Comparison of ENCODE assay signal across 2 cellular contexts in the genomic region with DNA sequence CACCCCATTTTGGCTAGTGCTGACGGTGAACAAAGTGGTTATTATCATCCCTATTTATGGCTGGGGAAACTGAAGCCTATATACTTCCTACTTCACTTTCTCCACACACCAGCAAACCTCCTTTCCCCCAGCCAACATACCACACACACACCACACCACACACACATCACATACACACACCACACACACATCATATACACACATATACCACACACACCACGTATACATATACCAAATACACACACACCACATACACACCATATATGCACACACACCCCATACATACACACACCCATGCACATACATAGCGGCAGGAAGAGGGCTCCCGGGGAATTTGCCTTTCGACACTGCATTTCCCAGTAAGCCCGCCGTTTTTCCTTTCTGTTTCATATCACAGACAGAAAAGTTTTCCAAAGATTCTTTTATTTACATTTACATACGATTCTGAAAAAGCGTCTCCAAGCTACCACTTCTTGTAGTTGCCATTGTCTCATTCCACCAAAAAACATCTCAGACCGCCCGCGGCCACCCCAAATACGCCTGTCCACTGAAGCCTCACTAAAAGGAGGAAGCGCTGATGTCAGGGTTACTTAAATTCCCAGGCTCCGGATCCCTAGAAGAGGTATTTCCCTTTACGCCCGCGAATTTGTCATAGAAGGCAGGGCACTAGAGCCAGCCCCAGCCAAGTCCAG.
A peak's percentile ranks its signal among the peaks of the same experiment; 100 is the strongest.
TF ChIP-seq lines count a peak whose summit lies in the region.

No MANE protein-coding gene starts in this region.

TF ChIP-seq in HEK293, 187 proteins besides CTCF, POLR2A, EP300 and RAD21 (continued from another document and continues in another):
- TF ChIP-seq ZNF148 (tag by site-specific recombination; IDR thresholded peaks at IDR 0.05; ENCODE audit: borderline replicate concordance) (no peak), ZXDB (tag by site-specific recombination; IDR thresholded peaks at IDR 0.05) (no peak), SCRT1 (tag by site-specific recombination; IDR thresholded peaks at IDR 0.05; ENCODE audit: borderline replicate concordance) (no peak), ZNF202 (tag by site-specific recombination; IDR thresholded peaks at IDR 0.05; ENCODE audit: borderline replicate concordance) (no peak), ZNF624 (tag by site-specific recombination; IDR thresholded peaks at IDR 0.05) (no peak), ZNF544 (tag by site-specific recombination; IDR thresholded peaks at IDR 0.05) (no peak), GLI2 (tag by site-specific recombination; IDR thresholded peaks at IDR 0.05; ENCODE audit: borderline replicate concordance, low read depth) (no peak), ZNF76 (tag by site-specific recombination; IDR thresholded peaks at IDR 0.05; ENCODE audit: borderline replicate concordance, low read depth) (peak; percentile 46; the same call in 1 of the 2 replicates), WT1 (tag by site-specific recombination; IDR thresholded peaks at IDR 0.05) (no peak), TRIM28 (IDR thresholded peaks at IDR 0.05; ENCODE audit: borderline replicate concordance, low read length) (peak; percentile 60; the same call in 1 of the 2 replicates), ZFP37 (tag by site-specific recombination; IDR thresholded peaks at IDR 0.05) (peak; percentile 80; the same call in 1 of the 2 replicates), HOXD13 (CRISPR knock-in tag; IDR thresholded peaks at IDR 0.05; ENCODE audit: borderline replicate concordance) (no peak), ZNF521 (tag by site-specific recombination; IDR thresholded peaks at IDR 0.05) (no peak), FEZF1 (tag by site-specific recombination; IDR thresholded peaks at IDR 0.05) (0 out of 2 replicates have a peak, but pooled peaks have one; percentile 22), MEIS1 (CRISPR knock-in tag; IDR thresholded peaks at IDR 0.05; ENCODE audit: borderline replicate concordance) (no peak), ZBTB1 (tag by site-specific recombination; IDR thresholded peaks at IDR 0.05) (no peak), HOXA7 (CRISPR knock-in tag; IDR thresholded peaks at IDR 0.05; ENCODE audit: borderline replicate concordance) (no peak), ZNF658 (tag by site-specific recombination; IDR thresholded peaks at IDR 0.05) (no peak), ZNF473 (tag by site-specific recombination; IDR thresholded peaks at IDR 0.05) (no peak), ZNF585B (tag by site-specific recombination; IDR thresholded peaks at IDR 0.05) (no peak), SALL2 (tag by site-specific recombination; IDR thresholded peaks at IDR 0.05; ENCODE audit: borderline replicate concordance) (no peak), ZBTB49 (tag by site-specific recombination; IDR thresholded peaks at IDR 0.05; ENCODE audit: low read depth) (no peak), REPIN1 (tag by site-specific recombination; IDR thresholded peaks at IDR 0.05; ENCODE audit: low read depth) (0 out of 2 replicates have a peak, but pooled peaks have one; percentile 7), ZNF623 (tag by site-specific recombination; IDR thresholded peaks at IDR 0.05) (no peak)
- TF ChIP-seq, protein P1, sequence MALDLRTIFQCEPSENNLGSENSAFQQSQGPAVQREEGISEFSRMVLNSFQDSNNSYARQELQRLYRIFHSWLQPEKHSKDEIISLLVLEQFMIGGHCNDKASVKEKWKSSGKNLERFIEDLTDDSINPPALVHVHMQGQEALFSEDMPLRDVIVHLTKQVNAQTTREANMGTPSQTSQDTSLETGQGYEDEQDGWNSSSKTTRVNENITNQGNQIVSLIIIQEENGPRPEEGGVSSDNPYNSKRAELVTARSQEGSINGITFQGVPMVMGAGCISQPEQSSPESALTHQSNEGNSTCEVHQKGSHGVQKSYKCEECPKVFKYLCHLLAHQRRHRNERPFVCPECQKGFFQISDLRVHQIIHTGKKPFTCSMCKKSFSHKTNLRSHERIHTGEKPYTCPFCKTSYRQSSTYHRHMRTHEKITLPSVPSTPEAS (tag by site-specific recombination; IDR thresholded peaks at IDR 0.05) = peak; percentile 93
- TF ChIP-seq, protein P2, sequence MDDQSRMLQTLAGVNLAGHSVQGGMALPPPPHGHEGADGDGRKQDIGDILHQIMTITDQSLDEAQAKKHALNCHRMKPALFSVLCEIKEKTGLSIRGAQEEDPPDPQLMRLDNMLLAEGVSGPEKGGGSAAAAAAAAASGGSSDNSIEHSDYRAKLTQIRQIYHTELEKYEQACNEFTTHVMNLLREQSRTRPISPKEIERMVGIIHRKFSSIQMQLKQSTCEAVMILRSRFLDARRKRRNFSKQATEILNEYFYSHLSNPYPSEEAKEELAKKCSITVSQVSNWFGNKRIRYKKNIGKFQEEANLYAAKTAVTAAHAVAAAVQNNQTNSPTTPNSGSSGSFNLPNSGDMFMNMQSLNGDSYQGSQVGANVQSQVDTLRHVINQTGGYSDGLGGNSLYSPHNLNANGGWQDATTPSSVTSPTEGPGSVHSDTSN (CRISPR knock-in tag; IDR thresholded peaks at IDR 0.05) = no peak

TF ChIP-seq in HepG2, 621 proteins besides CTCF, POLR2A, EP300 and RAD21 (continued from another document and continues in another):
- TF ChIP-seq NFAT5 (CRISPR knock-in tag; IDR thresholded peaks at IDR 0.05) (no peak), MBD4 (IDR thresholded peaks at IDR 0.05; ENCODE audit: borderline replicate concordance, low read length) (no peak), PLSCR1 (CRISPR knock-in tag; IDR thresholded peaks at IDR 0.05; ENCODE audit: borderline replicate concordance) (no peak), ZBTB7A (CRISPR knock-in tag; IDR thresholded peaks at IDR 0.05) (no peak), TOE1 (CRISPR knock-in tag; IDR thresholded peaks at IDR 0.05) (0 out of 2 replicates have a peak, but pooled peaks have one; percentile 13), EZH2 (conservative IDR thresholded peaks at IDR 0.05; ENCODE audit: low read depth, low read length) (no peak), GATAD2A (CRISPR knock-in tag; IDR thresholded peaks at IDR 0.05) (0 out of 2 replicates have a peak, but pooled peaks have one; percentile 4), SMC3 (IDR thresholded peaks at IDR 0.05; ENCODE audit: low read length) (no peak), ZNF570 (CRISPR knock-in tag; IDR thresholded peaks at IDR 0.05; ENCODE audit: borderline replicate concordance) (no peak), ZSCAN12 (CRISPR knock-in tag; IDR thresholded peaks at IDR 0.05) (no peak), ISX (CRISPR knock-in tag; conservative IDR thresholded peaks at IDR 0.05) (no peak), ARID2 (CRISPR knock-in tag; IDR thresholded peaks at IDR 0.05; ENCODE audit: borderline replicate concordance) (peak; percentile 87; the same call in 1 of the 2 replicates), BCL3 (CRISPR knock-in tag; IDR thresholded peaks at IDR 0.05) (no peak), ATF7-NPFF (CRISPR knock-in tag; IDR thresholded peaks at IDR 0.05; ENCODE audit: low read depth) (no peak), ZNF839 (CRISPR knock-in tag; IDR thresholded peaks at IDR 0.05; ENCODE audit: borderline replicate concordance) (no peak), FIP1L1 (IDR thresholded peaks at IDR 0.05; ENCODE audit: borderline replicate concordance, insufficient read depth, low read depth, low read length) (no peak), TMF1 (CRISPR knock-in tag; IDR thresholded peaks at IDR 0.05; ENCODE audit: low read depth) (0 out of 2 replicates have a peak, but pooled peaks have one; percentile 25), ZNF629 (CRISPR knock-in tag; conservative IDR thresholded peaks at IDR 0.05) (no peak), NFIC (IDR thresholded peaks at IDR 0.05; ENCODE audit: low read length) (0 out of 2 replicates have a peak, but pooled peaks have one; percentile 18), CHD4 (IDR thresholded peaks at IDR 0.05; ENCODE audit: borderline replicate concordance, low read length) (peak; percentile 46; the same call in 1 of the 2 replicates), ERF (CRISPR knock-in tag; IDR thresholded peaks at IDR 0.05) (no peak), SAFB2 (CRISPR knock-in tag; IDR thresholded peaks at IDR 0.05; ENCODE audit: borderline replicate concordance, low read depth) (no peak), KAT2B (IDR thresholded peaks at IDR 0.05; ENCODE audit: borderline replicate concordance, low read depth, low read length) (no peak), ZNF597 (CRISPR knock-in tag; IDR thresholded peaks at IDR 0.05) (no peak), HOXA3 (CRISPR knock-in tag; IDR thresholded peaks at IDR 0.05) (no peak), SIN3A (IDR thresholded peaks at IDR 0.05; ENCODE audit: borderline replicate concordance, low read depth, low read length) (peak; percentile 65; the same call in 1 of the 2 replicates), ZNF768 (CRISPR knock-in tag; IDR thresholded peaks at IDR 0.05) (no peak), SNAPC2 (CRISPR knock-in tag; IDR thresholded peaks at IDR 0.05) (no peak), KDM5A (IDR thresholded peaks at IDR 0.05; ENCODE audit: borderline replicate concordance, low read length) (peak; percentile 72; the same call in 1 of the 2 replicates), ZIK1 (CRISPR knock-in tag; IDR thresholded peaks at IDR 0.05; ENCODE audit: borderline replicate concordance, low read depth) (no peak), ZNF766 (CRISPR knock-in tag; IDR thresholded peaks at IDR 0.05; ENCODE audit: borderline replicate concordance) (no peak)
- TF ChIP-seq, protein P3, sequence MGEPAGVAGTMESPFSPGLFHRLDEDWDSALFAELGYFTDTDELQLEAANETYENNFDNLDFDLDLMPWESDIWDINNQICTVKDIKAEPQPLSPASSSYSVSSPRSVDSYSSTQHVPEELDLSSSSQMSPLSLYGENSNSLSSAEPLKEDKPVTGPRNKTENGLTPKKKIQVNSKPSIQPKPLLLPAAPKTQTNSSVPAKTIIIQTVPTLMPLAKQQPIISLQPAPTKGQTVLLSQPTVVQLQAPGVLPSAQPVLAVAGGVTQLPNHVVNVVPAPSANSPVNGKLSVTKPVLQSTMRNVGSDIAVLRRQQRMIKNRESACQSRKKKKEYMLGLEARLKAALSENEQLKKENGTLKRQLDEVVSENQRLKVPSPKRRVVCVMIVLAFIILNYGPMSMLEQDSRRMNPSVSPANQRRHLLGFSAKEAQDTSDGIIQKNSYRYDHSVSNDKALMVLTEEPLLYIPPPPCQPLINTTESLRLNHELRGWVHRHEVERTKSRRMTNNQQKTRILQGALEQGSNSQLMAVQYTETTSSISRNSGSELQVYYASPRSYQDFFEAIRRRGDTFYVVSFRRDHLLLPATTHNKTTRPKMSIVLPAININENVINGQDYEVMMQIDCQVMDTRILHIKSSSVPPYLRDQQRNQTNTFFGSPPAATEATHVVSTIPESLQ (CRISPR knock-in tag; conservative IDR thresholded peaks at IDR 0.05) = no peak
